8 cellular contexts compared by ENCODE assay signal in genomic region chr4:128553665-128554515, GRCh38.
DNase-seq lines count a peak whose midpoint lies in the region; ATAC-seq and TF ChIP-seq lines count a peak whose summit lies in the region.

No MANE protein-coding gene starts in this region.

- TF ChIP-seq CTCF in Caco-2 (IDR thresholded peaks at IDR 0.05; ENCODE audit: insufficient read depth in 1 of 2, low read depth in 1 of 2, low read length in 1 of 2, severe bottlenecking in 1 of 2, unreplicated experiment in 1 of 2): no peak
- no peak for TF ChIP-seq CTCF in OCI-LY7 (conservative IDR thresholded peaks at IDR 0.05; ENCODE audit: low read length)

- peak overlapping the region; percentile 98 for H3K27ac Mint-ChIP-seq in Caco-2 (ENCODE audit: unreplicated experiment)
- H3K27ac Mint-ChIP-seq in central memory CD8-positive, alpha-beta T cell (ENCODE audit: low read depth): peak overlapping the region; percentile 99
- peak overlapping the region in 7 of 10 donors; percentile 84 to 99 (median 94) for H3K27ac Mint-ChIP-seq in naive thymus-derived CD8-positive, alpha-beta T cell

- H3K4me3 Mint-ChIP-seq in Caco-2 (ENCODE audit: unreplicated experiment): peak overlapping the region; percentile 99
- peak overlapping the region; percentile 92 for H3K4me3 Mint-ChIP-seq in central memory CD8-positive, alpha-beta T cell
- H3K4me3 Mint-ChIP-seq in naive thymus-derived CD8-positive, alpha-beta T cell: peak overlapping the region; percentile 88 to 99 (median 96)

- POLR2A ChIA-PET in Caco-2 (lab: Charles Lee) (interaction anchor here (0.6 to 1.9 kb wide), 5 partner anchors 19 to 673 kb away, joined by 3 to 10 read pairs (median 3); no protein-coding TSS in a partner anchor), OCI-LY7 (lab: Charles Lee) (interaction anchor here (1.6 kb wide), 1 partner anchor 12 kb away, joined by 4 read pairs; no protein-coding TSS in a partner anchor)
- POLR2A ChIA-PET in naive thymus-derived CD8-positive, alpha-beta T cell (lab: Charles Lee): interaction anchor here (0.5 kb wide), 1 partner anchor 187 kb away, joined by 3 read pairs; no protein-coding TSS in a partner anchor

- no peaks in the 10 kb centered on the region for H3K36me3 ChIP-seq in Caco-2 (ENCODE audit: control insufficient read depth, insufficient read depth, low read length)
- H3K36me3 ChIP-seq in OCI-LY7 (ENCODE audit: insufficient read depth, low read length): no peaks in the 10 kb centered on the region

- no peak for ATAC-seq in central memory CD8-positive, alpha-beta T cell (replicated peaks; ENCODE audit: extremely low read depth, poor library complexity, severe bottlenecking)
- ATAC-seq in naive thymus-derived CD8-positive, alpha-beta T cell: peak in 1 of 2 donors; percentile 2
- ATAC-seq in HG02885 (IDR thresholded peaks at IDR 0.05; ENCODE audit: poor library complexity, unreplicated experiment): no peak
- no peak for ATAC-seq in GM19463 (IDR thresholded peaks at IDR 0.05; ENCODE audit: unreplicated experiment)

- no peaks in the 10 kb centered on the region for H3K27me3 ChIP-seq in Caco-2 (replicated peaks; ENCODE audit: control insufficient read depth, insufficient read depth, low read length)

- H3K9me3 ChIP-seq in Caco-2 (no peaks in the 10 kb centered on the region), OCI-LY7 (ENCODE audit: low read length) (no peaks in the 10 kb centered on the region)

- no TSS peak for BruUV-seq in Caco-2 (replicated peaks; lab: Mats Ljungman, UMichigan)
- BruUV-seq in OCI-LY7 (replicated peaks; lab: Mats Ljungman, UMichigan): no TSS peak

- H4K20me1 ChIP-seq in OCI-LY7 (ENCODE audit: insufficient read depth, low read length): no peaks in the 10 kb centered on the region

- H3K4me3 ChIP-seq in Caco-2 (ENCODE audit: low read depth, low read length): peak overlapping the region; percentile 63
- no peak overlapping the region for H3K4me3 ChIP-seq in OCI-LY7 (ENCODE audit: low read depth, low read length, poor library complexity, severe bottlenecking)

- H3K36me3 Mint-ChIP-seq in Caco-2 (ENCODE audit: insufficient read depth, unreplicated experiment): peaks cover 8% of the 10 kb centered on the region
- peaks cover 18% of the 10 kb centered on the region for H3K36me3 Mint-ChIP-seq in central memory CD8-positive, alpha-beta T cell (ENCODE audit: insufficient read depth)
- no peaks in the 10 kb centered on the region for H3K36me3 Mint-ChIP-seq in naive thymus-derived CD8-positive, alpha-beta T cell

- intact Hi-C loops in Caco-2 (cut with micrococcal nuclease; ENCODE audit: unreplicated experiment): loop anchor here (1.0 to 2.0 kb wide), 3 partner anchors 19 to 100 kb away; no protein-coding TSS in a partner anchor
- intact Hi-C loops in OCI-LY7 (cut with micrococcal nuclease; ENCODE audit: unreplicated experiment): no loop called here

- H3K27me3 Mint-ChIP-seq in Caco-2 (ENCODE audit: insufficient read depth, unreplicated experiment): no peaks in the 10 kb centered on the region
- peaks cover 30% of the 10 kb centered on the region for H3K27me3 Mint-ChIP-seq in central memory CD8-positive, alpha-beta T cell
- peaks cover 2 to 23% (median 14%) of the 10 kb centered on the region in 5 donors for H3K27me3 Mint-ChIP-seq in naive thymus-derived CD8-positive, alpha-beta T cell

- H3K4me2 ChIP-seq in OCI-LY7 (ENCODE audit: low read length): no peak overlapping the region

- H3K9me3 Mint-ChIP-seq in Caco-2 (ENCODE audit: unreplicated experiment): no peaks in the 10 kb centered on the region
- H3K9me3 Mint-ChIP-seq in central memory CD8-positive, alpha-beta T cell: no peaks in the 10 kb centered on the region
- H3K9me3 Mint-ChIP-seq in naive thymus-derived CD8-positive, alpha-beta T cell: peaks cover 0 to 5% (median 0%) of the 10 kb centered on the region in 9 donors

- DNase-seq in Caco-2 (peak in 1 of 2 experiments; percentile 25), NCI-H1694 treated with DMSO at 0.1 percent for 48 hours (lab: John Stamatoyannopoulos, UW) (peak; percentile 37), OCI-LY7 (ENCODE audit: low spot score) (no peak), putamen (ENCODE audit: low spot score) (no peak)
- no peak for DNase-seq in central memory CD8-positive, alpha-beta T cell (ENCODE audit: low spot score in 2 of 2)
- DNase-seq in naive thymus-derived CD8-positive, alpha-beta T cell: no peak

- no peaks in the 10 kb centered on the region for H3K9me2 ChIP-seq in OCI-LY7 (ENCODE audit: insufficient read depth, low read length)

- H3K27ac ChIP-seq in OCI-LY7 (ENCODE audit: low read depth, low read length, poor library complexity, severe bottlenecking): no peak overlapping the region

- H3K4me1 ChIP-seq in Caco-2: peaks cover 19% of the 10 kb centered on the region
- H3K4me1 ChIP-seq in OCI-LY7 (ENCODE audit: insufficient read depth, low read length, poor library complexity, severe bottlenecking): no peaks in the 10 kb centered on the region

- H3K4me1 Mint-ChIP-seq in Caco-2 (ENCODE audit: low read depth, unreplicated experiment): peaks cover 11% of the 10 kb centered on the region
- peaks cover 9% of the 10 kb centered on the region for H3K4me1 Mint-ChIP-seq in central memory CD8-positive, alpha-beta T cell
- H3K4me1 Mint-ChIP-seq in naive thymus-derived CD8-positive, alpha-beta T cell: peaks cover 9 to 18% (median 16%) of the 10 kb centered on the region in 4 donors

- CTCF ChIA-PET in Caco-2 (lab: Charles Lee) (interaction anchor here (0.6 to 1.4 kb wide), 2 partner anchors 99 to 362 kb away, joined by 3 to 5 read pairs; no protein-coding TSS in a partner anchor), OCI-LY7 (lab: Charles Lee; ENCODE audit: unreplicated experiment) (no interaction called here)

- no peaks in the 10 kb centered on the region for H3K79me2 ChIP-seq in OCI-LY7 (ENCODE audit: insufficient read depth, low read depth, low read length)

- H2AFZ ChIP-seq in OCI-LY7 (ENCODE audit: low read length): no peak overlapping the region
